Comparison of ENCODE assay signal across 8 cellular contexts in the genomic region with DNA sequence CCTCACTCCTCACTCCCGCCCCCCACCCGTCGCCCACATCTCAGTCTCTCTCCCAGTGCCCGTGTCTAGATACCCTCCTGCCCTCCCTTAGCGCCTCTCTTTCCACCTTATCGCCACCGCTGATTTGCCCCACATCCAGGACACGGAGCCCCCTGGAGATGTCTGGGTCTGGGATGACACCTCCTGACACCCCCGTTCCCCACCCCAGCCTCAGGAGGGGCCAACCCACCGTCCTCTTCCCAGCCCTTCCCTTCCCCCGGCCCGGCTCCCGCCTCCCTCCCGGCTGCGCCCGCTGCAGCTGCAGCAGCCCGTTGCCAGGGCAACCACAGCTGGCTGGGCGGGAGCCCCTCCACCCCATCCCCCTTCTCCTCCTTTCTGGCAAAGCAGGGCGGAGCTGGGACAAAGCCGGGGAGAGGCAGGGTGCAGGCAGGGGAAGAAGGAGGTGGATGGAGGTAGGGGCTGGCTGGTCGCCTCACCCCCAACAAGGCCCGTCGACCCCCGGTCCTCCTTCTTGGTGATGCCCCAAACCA. TPM values are rescaled to one million over a fixed set of nuclear protein-coding genes. Genes with fewer than 3 reads are reported as not detected.
DNase-seq lines count a peak whose midpoint lies in the region; TF ChIP-seq lines count a peak whose summit lies in the region.

No MANE protein-coding gene starts in this region.

- no peak overlapping the region for H3K4me3 Mint-ChIP-seq in T-helper 2 cell treated with Interferon-gamma antibody and Interleukin-4, amounts not matched to agents 5 μg/mL and 100 μg/mL, for 36 hours

- H3K4me3 ChIP-seq in neural cell (ENCODE audit: low read length) = peak overlapping the region; percentile 65

- H3K9me3 ChIP-seq in neural cell (ENCODE audit: low read length) = no peaks in the 10 kb centered on the region

- H4K20me1 ChIP-seq in neural cell (ENCODE audit: insufficient read depth) = no peaks in the 10 kb centered on the region

- H3K4me1 Mint-ChIP-seq in T-helper 2 cell treated with Interferon-gamma antibody and Interleukin-4, amounts not matched to agents 5 μg/mL and 100 μg/mL, for 36 hours (ENCODE audit: low read depth) = peaks cover 8% of the 10 kb centered on the region

- peak overlapping the region; percentile 98 for H3K27ac ChIP-seq in neural cell (ENCODE audit: low read length)

- peaks cover 3% of the 10 kb centered on the region for H3K36me3 Mint-ChIP-seq in T-helper 2 cell treated with Interferon-gamma antibody and Interleukin-4, amounts not matched to agents 5 μg/mL and 100 μg/mL, for 36 hours (ENCODE audit: low read depth)

- peak; percentile 37 for TF ChIP-seq RAD21 in neural cell (conservative IDR thresholded peaks at IDR 0.05)

- peak; percentile 66 for TF ChIP-seq EP300 in neural cell (conservative IDR thresholded peaks at IDR 0.05; ENCODE audit: poor library complexity, severe bottlenecking)

- DNase-seq in Ammon's horn (ENCODE audit: low spot score) (peak; percentile 87), NCI-H2227 treated with DMSO at 0.1 percent for 48 hours (lab: John Stamatoyannopoulos, UW) (peak; percentile 100), fibroblast of the conjunctiva (ENCODE audit: low read depth) (peak; percentile 34), GM10266 (ENCODE audit: extremely low spot score) (no peak), epidermal melanocyte (ENCODE audit: insufficient read length, low spot score) (no peak), AML-193 (lab: John Stamatoyannopoulos, UW) (no peak)
- DNase-seq in T-helper 2 cell treated with Interferon-gamma antibody and Interleukin-4, amounts not matched to agents 5 μg/mL and 100 μg/mL, for 36 hours (ENCODE audit: low spot score) = no peak

- H3K9me3 Mint-ChIP-seq in T-helper 2 cell treated with Interferon-gamma antibody and Interleukin-4, amounts not matched to agents 5 μg/mL and 100 μg/mL, for 36 hours = no peaks in the 10 kb centered on the region

- H3K27me3 Mint-ChIP-seq in T-helper 2 cell treated with Interferon-gamma antibody and Interleukin-4, amounts not matched to agents 5 μg/mL and 100 μg/mL, for 36 hours (ENCODE audit: low read depth) = peaks cover 36% of the 10 kb centered on the region

- no peaks in the 10 kb centered on the region for H3F3A ChIP-seq in neural cell (ENCODE audit: insufficient read depth, low read length, poor library complexity, severe bottlenecking)

- peak overlapping the region; percentile 79 for H3K4me2 ChIP-seq in neural cell (ENCODE audit: low read length)

- no peaks in the 10 kb centered on the region for H3K27me3 ChIP-seq in neural cell (ENCODE audit: insufficient read depth, low read depth, low read length)

- no peak for TF ChIP-seq CTCF in neural cell (IDR thresholded peaks at IDR 0.05; ENCODE audit: poor library complexity, severe bottlenecking)
- no peak for TF ChIP-seq CTCF in GM10266 (IDR thresholded peaks at IDR 0.05; ENCODE audit: control insufficient read depth, insufficient read depth, low read depth, missing control alignments)

- H3K79me2 ChIP-seq in neural cell (replicated peaks; ENCODE audit: insufficient read depth, low read length) = no peaks in the 10 kb centered on the region

- no peaks in the 10 kb centered on the region for H3K36me3 ChIP-seq in neural cell (ENCODE audit: insufficient read depth, low read length)

- H3K27ac Mint-ChIP-seq in T-helper 2 cell treated with Interferon-gamma antibody and Interleukin-4, amounts not matched to agents 5 μg/mL and 100 μg/mL, for 36 hours = no peak overlapping the region

- H3K9ac ChIP-seq in neural cell (ENCODE audit: low read length) = peak overlapping the region; percentile 79

- H2AFZ ChIP-seq in neural cell (ENCODE audit: low read depth, low read length) = peak overlapping the region; percentile 34

- no peaks in the 10 kb centered on the region for H3K9me2 ChIP-seq in neural cell (ENCODE audit: insufficient read depth, low read length)

TF ChIP-seq in neural cell, 6 proteins besides CTCF, POLR2A, EP300 and RAD21:
- peak; percentile 85 for TF ChIP-seq POLR2AphosphoS5 (IDR thresholded peaks at IDR 0.05)
- TF ChIP-seq, protein P1, sequence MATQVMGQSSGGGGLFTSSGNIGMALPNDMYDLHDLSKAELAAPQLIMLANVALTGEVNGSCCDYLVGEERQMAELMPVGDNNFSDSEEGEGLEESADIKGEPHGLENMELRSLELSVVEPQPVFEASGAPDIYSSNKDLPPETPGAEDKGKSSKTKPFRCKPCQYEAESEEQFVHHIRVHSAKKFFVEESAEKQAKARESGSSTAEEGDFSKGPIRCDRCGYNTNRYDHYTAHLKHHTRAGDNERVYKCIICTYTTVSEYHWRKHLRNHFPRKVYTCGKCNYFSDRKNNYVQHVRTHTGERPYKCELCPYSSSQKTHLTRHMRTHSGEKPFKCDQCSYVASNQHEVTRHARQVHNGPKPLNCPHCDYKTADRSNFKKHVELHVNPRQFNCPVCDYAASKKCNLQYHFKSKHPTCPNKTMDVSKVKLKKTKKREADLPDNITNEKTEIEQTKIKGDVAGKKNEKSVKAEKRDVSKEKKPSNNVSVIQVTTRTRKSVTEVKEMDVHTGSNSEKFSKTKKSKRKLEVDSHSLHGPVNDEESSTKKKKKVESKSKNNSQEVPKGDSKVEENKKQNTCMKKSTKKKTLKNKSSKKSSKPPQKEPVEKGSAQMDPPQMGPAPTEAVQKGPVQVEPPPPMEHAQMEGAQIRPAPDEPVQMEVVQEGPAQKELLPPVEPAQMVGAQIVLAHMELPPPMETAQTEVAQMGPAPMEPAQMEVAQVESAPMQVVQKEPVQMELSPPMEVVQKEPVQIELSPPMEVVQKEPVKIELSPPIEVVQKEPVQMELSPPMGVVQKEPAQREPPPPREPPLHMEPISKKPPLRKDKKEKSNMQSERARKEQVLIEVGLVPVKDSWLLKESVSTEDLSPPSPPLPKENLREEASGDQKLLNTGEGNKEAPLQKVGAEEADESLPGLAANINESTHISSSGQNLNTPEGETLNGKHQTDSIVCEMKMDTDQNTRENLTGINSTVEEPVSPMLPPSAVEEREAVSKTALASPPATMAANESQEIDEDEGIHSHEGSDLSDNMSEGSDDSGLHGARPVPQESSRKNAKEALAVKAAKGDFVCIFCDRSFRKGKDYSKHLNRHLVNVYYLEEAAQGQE (IDR thresholded peaks at IDR 0.05; ENCODE audit: borderline replicate concordance) = no peak
- TF ChIP-seq MXI1 (conservative IDR thresholded peaks at IDR 0.05; ENCODE audit: poor library complexity, severe bottlenecking) = no peak
- TF ChIP-seq SMC3 (conservative IDR thresholded peaks at IDR 0.05; ENCODE audit: poor library complexity) = no peak
- TF ChIP-seq EZH2 (IDR thresholded peaks at IDR 0.05; ENCODE audit: borderline replicate concordance, insufficient read depth, low read length, poor library complexity, severe bottlenecking) = no peak
- TF ChIP-seq TAF1 (IDR thresholded peaks at IDR 0.05; ENCODE audit: low read depth) = peak; percentile 52

RNA-seq across cellular contexts. Expression of a gene that starts 13.5 kb away (rescaled TPM):
- 118 and 132 TPM in 2 replicates for polyA plus RNA-seq in neural cell
- polyA minus RNA-seq in neural cell = 48.9 and 54.5 TPM in 2 replicates

RNA-seq across cellular contexts. Expression of a gene that starts 45.7 kb away (rescaled TPM):
- polyA plus RNA-seq in neural cell = not detected in 2 replicates
- polyA minus RNA-seq in neural cell = not detected in 2 replicates

RNA-seq across cellular contexts. Expression of a gene that starts 53.9 kb away (rescaled TPM):
- polyA plus RNA-seq in neural cell = 236 and 378 TPM in 2 replicates
- 121 and 122 TPM in 2 replicates for polyA minus RNA-seq in neural cell

Comparison
In these comparisons a context has a peak if more than half of its experiments do, and no peak if none do; other contexts are left out.
1. DNase-seq: peak in Ammon's horn (single experiment), NCI-H2227 treated with DMSO at 0.1 percent for 48 hours (single experiment) and fibroblast of the conjunctiva (single experiment); none in GM10266 (single experiment), epidermal melanocyte (single experiment), T-helper 2 cell treated with Interferon-gamma antibody and Interleukin-4, amounts not matched to agents 5 μg/mL and 100 μg/mL, for 36 hours (single experiment) and AML-193 (0 of 2).